33 cellular contexts compared by ENCODE assay signal in genomic region chr9:30243467-30243866, GRCh38.
"Had no signal": no experiment of that assay in that cellular context is flagged by ENCODE, and none has a peak within 500 bp of the region (broad histone marks: within the 10 kb centered on the region; RNA-seq: fewer than 3 reads in every experiment).

No MANE protein-coding gene starts in this region.

- DNase-seq: activated CD4-positive, alpha-beta memory T cell treated with anti-CD3 and anti-CD28 coated beads for 36 hours; activated CD4-positive, alpha-beta T cell treated with anti-CD3 and anti-CD28 coated beads for 4 hours; activated CD4-positive, alpha-beta T cell treated with anti-CD3 and anti-CD28 coated beads, Interleukin-2, amount 10 ng/mL, durations not matched to agents 24 days and 14 days; activated CD4-positive, alpha-beta T cell treated with anti-CD3 and anti-CD28 coated beads, Interleukin-2, amount 50 U/mL, for 1 hour; activated CD4-positive, alpha-beta T cell treated with anti-CD3 and anti-CD28 coated beads, Interleukin-2, amount 50 U/mL, for 4 hours; activated CD4-positive, CD25-positive, alpha-beta regulatory T cell; activated CD8-positive, alpha-beta memory T cell treated with anti-CD3 and anti-CD28 coated beads, Interleukin-2, amount 50 U/mL, for 4 hours; activated CD8-positive, alpha-beta T cell treated with anti-CD3 and anti-CD28 coated beads for 36 hours; activated effector memory CD4-positive, alpha-beta T cell treated with anti-CD3 and anti-CD28 coated beads, Interleukin-2, amount 50 U/mL, for 16 hours; activated gamma-delta T cell treated with Interleukin-2 at 50 U/mL for 16 hours; activated naive CD4-positive, alpha-beta T cell; activated naive CD4-positive, alpha-beta T cell treated with anti-CD3 and anti-CD28 coated beads for 36 hours; activated naive CD4-positive, alpha-beta T cell treated with anti-CD3 and anti-CD28 coated beads, Interleukin-2, amount 50 U/mL, for 16 hours; activated naive CD8-positive, alpha-beta T cell treated with anti-CD3 and anti-CD28 coated beads for 36 hours; activated T-cell treated with anti-CD3 and anti-CD28 coated beads for 4 hours; activated T-cell treated with anti-CD3 and anti-CD28 coated beads, Interleukin-2, amount 50 U/mL, for 1 hour; activated T-cell treated with anti-CD3 and anti-CD28 coated beads, Interleukin-2, amount 50 U/mL, for 4 hours; activated T-cell treated with anti-CD3 and anti-CD28 coated beads, Interleukin-2, amount 50 U/mL, for 72 hours; adrenal gland; amniotic stem cell; aorta; body of pancreas; caudate nucleus; cerebellar nuclear complex; T-helper 1 cell; T-helper 2 cell; T-helper 9 cell had no signal

- H3K4me1 ChIP-seq: adrenal gland, body of pancreas had no signal

- H3K9me3 ChIP-seq: adrenal gland, body of pancreas had no signal

- ATAC-seq: activated CD4-positive, CD25-positive, alpha-beta regulatory T cell treated with anti-CD3 and anti-CD28 coated beads, Interleukin-2, amount 50 U/mL, for 24 hours; activated CD8-positive, alpha-beta T cell treated with anti-CD3 and anti-CD28 coated beads for 36 hours; activated naive CD4-positive, alpha-beta T cell treated with anti-CD3 and anti-CD28 coated beads, Interleukin-2, amount 50 U/mL, for 72 hours; activated T-cell treated with anti-CD3 and anti-CD28 coated beads, Interleukin-2, amount 50 U/mL, for 4 hours; activated T-cell treated with anti-CD3 and anti-CD28 coated beads, Interleukin-2, amount 50 U/mL, for 72 hours; activated T-helper 17 cell treated with anti-CD3 and anti-CD28 coated beads, Interleukin-2, amount 50 U/mL, for 72 hours; body of pancreas; WTC11 had no signal

- H3K27ac ChIP-seq: adrenal gland, body of pancreas, cardiac muscle cell, VCaP had no signal

- H3K4me3 ChIP-seq: adrenal gland, body of pancreas, cardiac muscle cell had no signal

- H3K36me3 ChIP-seq: adrenal gland, cardiac muscle cell had no signal

- H3K27me3 ChIP-seq: adrenal gland, body of pancreas, cardiac muscle cell had no signal
